Comparison of ENCODE assay signal across 28 cellular contexts in genomic region chr2:111039984-111040383, GRCh38.
"Had no signal": no experiment of that assay in that cellular context is flagged by ENCODE, and none has a peak within 500 bp of the region (broad histone marks: within the 10 kb centered on the region; RNA-seq: fewer than 3 reads in every experiment).

No MANE protein-coding gene starts in this region.

- H3K27ac ChIP-seq: Peyer's patch, SJSA1, VCaP had no signal

- H3K9me3 ChIP-seq: Peyer's patch, SJSA1, SK-N-SH had no signal

- H3K4me1 ChIP-seq: Peyer's patch, SJSA1 had no signal

- H3K36me3 ChIP-seq: Peyer's patch, SJSA1 had no signal

- DNase-seq: activated B cell treated with CpG ODN at 0.5 μM for 24 hours; activated CD4-positive, alpha-beta memory T cell treated with anti-CD3 and anti-CD28 coated beads, Interleukin-2, amount 10 ng/mL, durations not matched to agents 7 days and 5 days; activated CD4-positive, alpha-beta T cell treated with anti-CD3 and anti-CD28 coated beads for 1 hour; activated CD4-positive, alpha-beta T cell treated with anti-CD3 and anti-CD28 coated beads for 48 hours; activated CD8-positive, alpha-beta memory T cell treated with anti-CD3 and anti-CD28 coated beads for 24 hours; activated CD8-positive, alpha-beta memory T cell treated with anti-CD3 and anti-CD28 coated beads, Interleukin-2, amount 10 ng/mL, durations not matched to agents 7 days and 5 days; activated CD8-positive, alpha-beta memory T cell treated with anti-CD3 and anti-CD28 coated beads, Interleukin-2, amount 50 U/mL, for 48 hours; activated effector memory CD4-positive, alpha-beta T cell treated with Interleukin-2 at 50 U/mL for 16 hours; activated naive CD4-positive, alpha-beta T cell treated with anti-CD3 and anti-CD28 coated beads, Interleukin-2, amount 10 ng/mL, durations not matched to agents 7 days and 5 days; activated naive CD8-positive, alpha-beta T cell treated with anti-CD3 and anti-CD28 coated beads, Interleukin-2, amount 50 U/mL, for 24 hours; activated T-cell treated with anti-CD3 and anti-CD28 coated beads, Interleukin-2, amount 50 U/mL, for 48 hours; anterior cingulate cortex; caudate nucleus; cerebellar nuclear complex; KG1; NCI-H1092 treated with DMSO at 0.1 percent for 48 hours; NCI-H1694; NCI-H1930; NCI-H2081 treated with DMSO at 0.1 percent for 48 hours; NCI-H345; NCI-H524 treated with DMSO at 0.1 percent for 48 hours; PC-3; Peyer's patch; RPMI8226; SHP77 treated with DMSO at 0.1 percent for 48 hours; SK-N-SH had no signal

- H3K4me2 ChIP-seq: SK-N-SH had no signal

- H3K9ac ChIP-seq: SK-N-SH had no signal

- H3K9me2 ChIP-seq: SK-N-SH had no signal

- ATAC-seq: activated CD8-positive, alpha-beta memory T cell treated with anti-CD3 and anti-CD28 coated beads, Interleukin-2, amount 10 ng/mL, durations not matched to agents 7 days and 5 days; activated naive CD8-positive, alpha-beta T cell treated with anti-CD3 and anti-CD28 coated beads, Interleukin-2, amount 50 U/mL, for 24 hours had no signal

- H3K27me3 ChIP-seq: Peyer's patch had no signal

- H3K4me3 ChIP-seq: Peyer's patch, SJSA1 had no signal
